In genomic region chr5:88756953-88757352, GRCh38 we compare ENCODE assay signal across 17 cellular contexts.
"Had no signal": no experiment of that assay in that cellular context is flagged by ENCODE, and none has a peak within 500 bp of the region (broad histone marks: within the 10 kb centered on the region; RNA-seq: fewer than 3 reads in every experiment).

No MANE protein-coding gene starts in this region.

- ATAC-seq: esophagus mucosa; left lung; naive thymus-derived CD4-positive, alpha-beta T cell; pancreas; stimulated activated effector memory CD8-positive, alpha-beta T cell treated with anti-CD3 and anti-CD28 coated beads, Interleukin-12 subunit alpha, Interleukin-12 subunit beta, amount 100 ng/mL, for 72 hours had no signal

- H3K27me3 ChIP-seq: left lung, pancreas, thyroid gland had no signal

- H3K4me1 ChIP-seq: pancreas, thyroid gland had no signal

- H3K4me3 Mint-ChIP-seq: activated naive CD4-positive, alpha-beta T cell treated with anti-CD3 and anti-CD28 coated beads for 36 hours; naive thymus-derived CD4-positive, alpha-beta T cell; stimulated activated effector memory CD8-positive, alpha-beta T cell treated with anti-CD3 and anti-CD28 coated beads, Interleukin-12 subunit alpha, Interleukin-12 subunit beta, amount 100 ng/mL, for 72 hours had no signal

- H3K27ac Mint-ChIP-seq: activated naive CD4-positive, alpha-beta T cell treated with anti-CD3 and anti-CD28 coated beads for 36 hours; activated T-helper 2 cell treated with anti-CD3 and anti-CD28 coated beads, Interferon-gamma antibody, Interleukin-2, Interleukin-4, amounts not matched to agents 10 μg/mL and 5 μg/mL and 100 μg/mL, durations not matched to agents 14 hours and 24 hours and 36 hours; naive thymus-derived CD4-positive, alpha-beta T cell; stimulated activated effector memory CD8-positive, alpha-beta T cell treated with anti-CD3 and anti-CD28 coated beads, Interleukin-12 subunit alpha, Interleukin-12 subunit beta, amount 100 ng/mL, for 72 hours had no signal

- H3K9me3 Mint-ChIP-seq: activated naive CD4-positive, alpha-beta T cell treated with anti-CD3 and anti-CD28 coated beads for 36 hours; activated T-helper 2 cell treated with anti-CD3 and anti-CD28 coated beads, Interferon-gamma antibody, Interleukin-2, Interleukin-4, amounts not matched to agents 10 μg/mL and 5 μg/mL and 100 μg/mL, durations not matched to agents 14 hours and 24 hours and 36 hours had no signal

- H3K27ac ChIP-seq: left lung, pancreas, thyroid gland had no signal

- H3K9me3 ChIP-seq: left lung, pancreas, thyroid gland had no signal

- H3K4me3 ChIP-seq: left lung, pancreas, thyroid gland had no signal

- H3K36me3 ChIP-seq: pancreas had no signal

- H3K36me3 Mint-ChIP-seq: naive thymus-derived CD4-positive, alpha-beta T cell; stimulated activated effector memory CD8-positive, alpha-beta T cell treated with anti-CD3 and anti-CD28 coated beads, Interleukin-12 subunit alpha, Interleukin-12 subunit beta, amount 100 ng/mL, for 72 hours had no signal

- DNase-seq: activated CD4-positive, alpha-beta T cell treated with anti-CD3 and anti-CD28 coated beads for 1 hour; activated CD4-positive, alpha-beta T cell treated with anti-CD3 and anti-CD28 coated beads, Interleukin-2, amount 50 U/mL, for 4 hours; activated naive CD4-positive, alpha-beta T cell treated with anti-CD3 and anti-CD28 coated beads for 36 hours; activated T-cell treated with anti-CD3 and anti-CD28 coated beads, Interleukin-2, amount 50 U/mL, for 1 hour; hypothalamus; kidney; left lung; mammary epithelial cell; naive thymus-derived CD4-positive, alpha-beta T cell; pancreas; stimulated activated CD4-positive, alpha-beta T cell treated with anti-CD3 and anti-CD28 coated beads, Interleukin-12 subunit alpha, Interleukin-12 subunit beta, amount 100 ng/mL, for 4 hours; stimulated activated CD4-positive, alpha-beta T cell treated with anti-CD3 and anti-CD28 coated beads, Interleukin-2, amount 100 ng/mL, for 24 hours; T1000; thyroid gland had no signal
